ENCODE assay signal across 1 cellular context in the genomic region with DNA sequence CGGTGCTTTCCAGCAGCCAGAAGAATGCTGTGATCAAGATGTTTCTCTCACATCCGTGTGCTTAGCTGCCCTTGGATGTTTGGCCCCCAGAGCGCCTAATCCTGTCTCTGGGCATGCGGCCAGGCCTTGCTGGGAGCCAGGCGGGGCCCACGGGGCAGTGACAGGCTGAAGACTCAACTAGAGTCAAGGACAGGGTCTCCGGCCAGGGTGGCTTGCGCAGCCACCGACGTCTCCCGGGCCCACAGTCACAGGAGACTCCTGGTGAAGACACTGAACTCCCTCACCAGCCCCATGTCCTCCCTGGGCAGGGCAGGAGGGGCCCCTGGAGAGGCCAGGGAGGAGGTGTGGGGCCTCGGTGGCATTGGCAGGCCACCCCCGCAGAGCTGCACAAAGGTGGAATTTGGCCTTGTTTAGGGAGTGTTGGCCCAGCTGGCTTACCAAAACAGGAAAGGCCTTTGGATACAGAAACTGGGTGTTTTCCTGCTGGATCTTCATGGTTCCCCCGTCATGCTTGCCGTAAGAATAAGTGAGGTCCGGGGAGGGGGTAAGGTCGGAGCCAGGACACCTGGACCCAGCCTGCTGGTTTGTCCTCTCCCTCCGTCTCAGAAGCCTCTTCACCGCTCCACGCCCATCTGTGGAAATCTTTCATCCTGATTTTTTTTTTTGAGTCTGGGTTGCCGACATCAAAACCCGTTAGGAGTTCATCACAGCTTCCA.
TF ChIP-seq lines count a peak whose summit lies in the region.

No MANE protein-coding gene starts in this region.

TF ChIP-seq in HepG2, 621 proteins besides CTCF, POLR2A, EP300 and RAD21 (continues in another document):
- TF ChIP-seq SRF (IDR thresholded peaks at IDR 0.05; ENCODE audit: low read depth, low read length) (peak; percentile 71; the same call in 1 of the 2 replicates), KMT2A (CRISPR knock-in tag; IDR thresholded peaks at IDR 0.05) (peak; percentile 54; the same call in 1 of the 2 replicates), GLI4 (CRISPR knock-in tag; IDR thresholded peaks at IDR 0.05; ENCODE audit: borderline replicate concordance) (peak; percentile 74; the same call in 1 of the 2 replicates), CBX5 (CRISPR knock-in tag; IDR thresholded peaks at IDR 0.05; ENCODE audit: borderline replicate concordance) (peak; percentile 76; the same call in 1 of the 2 replicates), YY1 (IDR thresholded peaks at IDR 0.05; ENCODE audit: insufficient read depth, insufficient replicate concordance, low read depth, low read length) (peak; percentile 40), ZNF256 (CRISPR knock-in tag; conservative IDR thresholded peaks at IDR 0.05) (peak; percentile 51; the same call in 1 of the 2 replicates), MAF1 (CRISPR knock-in tag; IDR thresholded peaks at IDR 0.05; ENCODE audit: borderline replicate concordance) (peak; percentile 61; the same call in 1 of the 2 replicates), PTBP1 (IDR thresholded peaks at IDR 0.05; ENCODE audit: low read depth, low read length, poor library complexity, severe bottlenecking) (no peak), NCOA1 (CRISPR knock-in tag; IDR thresholded peaks at IDR 0.05) (0 out of 2 replicates have a peak, but pooled peaks have one; percentile 33), HNRNPLL (IDR thresholded peaks at IDR 0.05; ENCODE audit: low read depth, low read length, poor library complexity, severe bottlenecking) (peak; percentile 58), GATA4 (IDR thresholded peaks at IDR 0.05; ENCODE audit: borderline replicate concordance, low read depth) (peak; percentile 47; the same call in 1 of the 2 replicates), HDAC6 (IDR thresholded peaks at IDR 0.05; ENCODE audit: low read depth, low read length) (no peak), SP140L (CRISPR knock-in tag; IDR thresholded peaks at IDR 0.05; ENCODE audit: borderline replicate concordance) (0 out of 2 replicates have a peak, but pooled peaks have one; percentile 71), RORA (CRISPR knock-in tag; IDR thresholded peaks at IDR 0.05) (0 out of 2 replicates have a peak, but pooled peaks have one; percentile 71), ZNF773 (CRISPR knock-in tag; IDR thresholded peaks at IDR 0.05; ENCODE audit: borderline replicate concordance) (0 out of 2 replicates have a peak, but pooled peaks have one; percentile 45), ZBTB3 (CRISPR knock-in tag; IDR thresholded peaks at IDR 0.05; ENCODE audit: borderline replicate concordance, low read depth) (no peak), ZNF484 (CRISPR knock-in tag; IDR thresholded peaks at IDR 0.05; ENCODE audit: borderline replicate concordance, low read depth) (no peak), ZSCAN31 (CRISPR knock-in tag; IDR thresholded peaks at IDR 0.05; ENCODE audit: low read depth) (0 out of 2 replicates have a peak, but pooled peaks have one; percentile 1), U2AF1 (optimal IDR thresholded peaks at IDR 0.05; ENCODE audit: low read depth, low read length) (no peak), ZNF605 (CRISPR knock-in tag; IDR thresholded peaks at IDR 0.05) (0 out of 2 replicates have a peak, but pooled peaks have one; percentile 53), ZNF350 (CRISPR knock-in tag; IDR thresholded peaks at IDR 0.05; ENCODE audit: borderline replicate concordance, low read depth) (peak; percentile 76; the same call in 1 of the 2 replicates), KAT8 (CRISPR knock-in tag; IDR thresholded peaks at IDR 0.05) (peak; percentile 58; the same call in 1 of the 2 replicates), FOXP1 (IDR thresholded peaks at IDR 0.05) (no peak), FOXP1 (CRISPR knock-in tag; IDR thresholded peaks at IDR 0.05) (peak; percentile 55; the same call in 1 of the 2 replicates), MIXL1 (CRISPR knock-in tag; IDR thresholded peaks at IDR 0.05) (peak; percentile 42; the same call in 1 of the 2 replicates), ZNF124 (CRISPR knock-in tag; IDR thresholded peaks at IDR 0.05) (peak; percentile 41; the same call in 1 of the 2 replicates), ZNF607 (CRISPR knock-in tag; IDR thresholded peaks at IDR 0.05; ENCODE audit: borderline replicate concordance) (0 out of 2 replicates have a peak, but pooled peaks have one; percentile 7), NR2F1 (CRISPR knock-in tag; IDR thresholded peaks at IDR 0.05) (peak; percentile 45 to 56; a peak in 2 of 4 replicates), ZNF569 (CRISPR knock-in tag; IDR thresholded peaks at IDR 0.05; ENCODE audit: borderline replicate concordance) (no peak), MAZ (IDR thresholded peaks at IDR 0.05; ENCODE audit: borderline replicate concordance, low read depth, low read length) (peak; percentile 66), MAZ (CRISPR knock-in tag; IDR thresholded peaks at IDR 0.05; ENCODE audit: low read depth) (no peak; the same call in 1 of the 2 replicates), ZNF556 (CRISPR knock-in tag; IDR thresholded peaks at IDR 0.05; ENCODE audit: borderline replicate concordance) (peak; percentile 55; the same call in 1 of the 2 replicates), MXI1 (IDR thresholded peaks at IDR 0.05; ENCODE audit: borderline replicate concordance, low read depth, low read length) (peak; percentile 63; the same call in 1 of the 3 replicates), KDM6A (CRISPR knock-in tag; IDR thresholded peaks at IDR 0.05; ENCODE audit: low read depth) (peak; percentile 69), CBFB (CRISPR knock-in tag; IDR thresholded peaks at IDR 0.05) (peak; percentile 37), ZZZ3 (CRISPR knock-in tag; IDR thresholded peaks at IDR 0.05; ENCODE audit: borderline replicate concordance) (0 out of 2 replicates have a peak, but pooled peaks have one; percentile 32)
- TF ChIP-seq, protein P1, sequence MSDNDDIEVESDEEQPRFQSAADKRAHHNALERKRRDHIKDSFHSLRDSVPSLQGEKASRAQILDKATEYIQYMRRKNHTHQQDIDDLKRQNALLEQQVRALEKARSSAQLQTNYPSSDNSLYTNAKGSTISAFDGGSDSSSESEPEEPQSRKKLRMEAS (IDR thresholded peaks at IDR 0.05): peak; percentile 95
- TF ChIP-seq, protein P2, sequence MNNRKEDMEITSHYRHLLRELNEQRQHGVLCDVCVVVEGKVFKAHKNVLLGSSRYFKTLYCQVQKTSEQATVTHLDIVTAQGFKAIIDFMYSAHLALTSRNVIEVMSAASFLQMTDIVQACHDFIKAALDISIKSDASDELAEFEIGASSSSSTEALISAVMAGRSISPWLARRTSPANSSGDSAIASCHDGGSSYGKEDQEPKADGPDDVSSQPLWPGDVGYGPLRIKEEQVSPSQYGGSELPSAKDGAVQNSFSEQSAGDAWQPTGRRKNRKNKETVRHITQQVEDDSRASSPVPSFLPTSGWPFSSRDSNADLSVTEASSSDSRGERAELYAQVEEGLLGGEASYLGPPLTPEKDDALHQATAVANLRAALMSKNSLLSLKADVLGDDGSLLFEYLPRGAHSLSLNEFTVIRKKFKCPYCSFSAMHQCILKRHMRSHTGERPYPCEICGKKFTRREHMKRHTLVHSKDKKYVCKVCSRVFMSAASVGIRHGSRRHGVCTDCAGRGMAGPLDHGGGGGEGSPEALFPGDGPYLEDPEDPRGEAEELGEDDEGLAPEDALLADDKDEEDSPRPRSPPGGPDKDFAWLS (CRISPR knock-in tag; IDR thresholded peaks at IDR 0.05; ENCODE audit: borderline replicate concordance): 0 out of 2 replicates have a peak, but pooled peaks have one; percentile 28
- TF ChIP-seq, protein P3, sequence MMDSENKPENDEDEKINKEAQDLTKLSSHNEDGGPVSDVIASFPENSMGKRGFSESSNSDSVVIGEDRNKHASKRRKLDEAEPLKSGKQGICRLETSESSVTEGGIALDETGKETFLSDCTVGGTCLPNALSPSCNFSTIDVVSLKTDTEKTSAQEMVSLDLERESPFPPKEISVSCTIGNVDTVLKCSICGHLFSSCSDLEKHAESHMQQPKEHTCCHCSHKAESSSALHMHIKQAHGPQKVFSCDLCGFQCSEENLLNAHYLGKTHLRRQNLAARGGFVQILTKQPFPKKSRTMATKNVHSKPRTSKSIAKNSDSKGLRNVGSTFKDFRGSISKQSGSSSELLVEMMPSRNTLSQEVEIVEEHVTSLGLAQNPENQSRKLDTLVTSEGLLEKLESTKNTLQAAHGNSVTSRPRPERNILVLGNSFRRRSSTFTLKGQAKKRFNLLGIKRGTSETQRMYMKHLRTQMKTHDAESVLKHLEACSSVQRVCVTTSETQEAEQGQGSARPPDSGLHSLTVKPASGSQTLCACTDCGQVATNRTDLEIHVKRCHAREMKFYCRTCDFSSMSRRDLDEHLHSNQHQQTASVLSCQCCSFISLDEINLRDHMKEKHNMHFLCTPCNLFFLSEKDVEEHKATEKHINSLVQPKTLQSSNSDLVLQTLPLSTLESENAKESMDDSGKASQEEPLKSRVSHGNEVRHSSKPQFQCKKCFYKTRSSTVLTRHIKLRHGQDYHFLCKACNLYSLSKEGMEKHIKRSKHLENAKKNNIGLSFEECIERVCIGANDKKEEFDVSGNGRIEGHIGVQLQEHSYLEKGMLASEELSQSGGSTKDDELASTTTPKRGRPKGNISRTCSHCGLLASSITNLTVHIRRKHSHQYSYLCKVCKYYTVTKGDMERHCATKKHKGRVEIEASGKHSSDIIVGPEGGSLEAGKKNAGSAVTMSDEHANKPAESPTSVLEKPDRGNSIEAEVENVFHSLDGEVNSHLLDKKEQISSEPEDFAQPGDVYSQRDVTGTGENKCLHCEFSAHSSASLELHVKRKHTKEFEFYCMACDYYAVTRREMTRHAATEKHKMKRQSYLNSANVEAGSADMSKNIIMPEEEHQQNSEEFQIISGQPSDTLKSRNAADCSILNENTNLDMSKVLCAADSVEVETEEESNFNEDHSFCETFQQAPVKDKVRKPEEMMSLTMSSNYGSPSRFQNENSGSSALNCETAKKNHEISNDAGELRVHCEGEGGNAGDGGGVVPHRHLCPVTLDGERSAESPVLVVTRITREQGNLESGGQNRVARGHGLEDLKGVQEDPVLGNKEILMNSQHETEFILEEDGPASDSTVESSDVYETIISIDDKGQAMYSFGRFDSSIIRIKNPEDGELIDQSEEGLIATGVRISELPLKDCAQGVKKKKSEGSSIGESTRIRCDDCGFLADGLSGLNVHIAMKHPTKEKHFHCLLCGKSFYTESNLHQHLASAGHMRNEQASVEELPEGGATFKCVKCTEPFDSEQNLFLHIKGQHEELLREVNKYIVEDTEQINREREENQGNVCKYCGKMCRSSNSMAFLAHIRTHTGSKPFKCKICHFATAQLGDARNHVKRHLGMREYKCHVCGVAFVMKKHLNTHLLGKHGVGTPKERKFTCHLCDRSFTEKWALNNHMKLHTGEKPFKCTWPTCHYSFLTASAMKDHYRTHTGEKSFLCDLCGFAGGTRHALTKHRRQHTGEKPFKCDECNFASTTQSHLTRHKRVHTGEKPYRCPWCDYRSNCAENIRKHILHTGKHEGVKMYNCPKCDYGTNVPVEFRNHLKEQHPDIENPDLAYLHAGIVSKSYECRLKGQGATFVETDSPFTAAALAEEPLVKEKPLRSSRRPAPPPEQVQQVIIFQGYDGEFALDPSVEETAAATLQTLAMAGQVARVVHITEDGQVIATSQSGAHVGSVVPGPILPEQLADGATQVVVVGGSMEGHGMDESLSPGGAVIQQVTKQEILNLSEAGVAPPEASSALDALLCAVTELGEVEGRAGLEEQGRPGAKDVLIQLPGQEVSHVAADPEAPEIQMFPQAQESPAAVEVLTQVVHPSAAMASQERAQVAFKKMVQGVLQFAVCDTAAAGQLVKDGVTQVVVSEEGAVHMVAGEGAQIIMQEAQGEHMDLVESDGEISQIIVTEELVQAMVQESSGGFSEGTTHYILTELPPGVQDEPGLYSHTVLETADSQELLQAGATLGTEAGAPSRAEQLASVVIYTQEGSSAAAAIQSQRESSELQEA (CRISPR knock-in tag; IDR thresholded peaks at IDR 0.05; ENCODE audit: not compliant biosample characterization): peak; percentile 79
- TF ChIP-seq, protein P4, sequence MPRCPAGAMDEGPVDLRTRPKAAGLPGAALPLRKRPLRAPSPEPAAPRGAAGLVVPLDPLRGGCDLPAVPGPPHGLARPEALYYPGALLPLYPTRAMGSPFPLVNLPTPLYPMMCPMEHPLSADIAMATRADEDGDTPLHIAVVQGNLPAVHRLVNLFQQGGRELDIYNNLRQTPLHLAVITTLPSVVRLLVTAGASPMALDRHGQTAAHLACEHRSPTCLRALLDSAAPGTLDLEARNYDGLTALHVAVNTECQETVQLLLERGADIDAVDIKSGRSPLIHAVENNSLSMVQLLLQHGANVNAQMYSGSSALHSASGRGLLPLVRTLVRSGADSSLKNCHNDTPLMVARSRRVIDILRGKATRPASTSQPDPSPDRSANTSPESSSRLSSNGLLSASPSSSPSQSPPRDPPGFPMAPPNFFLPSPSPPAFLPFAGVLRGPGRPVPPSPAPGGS (CRISPR knock-in tag; IDR thresholded peaks at IDR 0.05): no peak; the same call in none of the 2 replicates
- TF ChIP-seq, protein P5, sequence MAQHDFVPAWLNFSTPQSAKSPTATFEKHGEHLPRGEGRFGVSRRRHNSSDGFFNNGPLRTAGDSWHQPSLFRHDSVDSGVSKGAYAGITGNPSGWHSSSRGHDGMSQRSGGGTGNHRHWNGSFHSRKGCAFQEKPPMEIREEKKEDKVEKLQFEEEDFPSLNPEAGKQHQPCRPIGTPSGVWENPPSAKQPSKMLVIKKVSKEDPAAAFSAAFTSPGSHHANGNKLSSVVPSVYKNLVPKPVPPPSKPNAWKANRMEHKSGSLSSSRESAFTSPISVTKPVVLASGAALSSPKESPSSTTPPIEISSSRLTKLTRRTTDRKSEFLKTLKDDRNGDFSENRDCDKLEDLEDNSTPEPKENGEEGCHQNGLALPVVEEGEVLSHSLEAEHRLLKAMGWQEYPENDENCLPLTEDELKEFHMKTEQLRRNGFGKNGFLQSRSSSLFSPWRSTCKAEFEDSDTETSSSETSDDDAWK (CRISPR knock-in tag; IDR thresholded peaks at IDR 0.05): no peak
- TF ChIP-seq, protein P6, sequence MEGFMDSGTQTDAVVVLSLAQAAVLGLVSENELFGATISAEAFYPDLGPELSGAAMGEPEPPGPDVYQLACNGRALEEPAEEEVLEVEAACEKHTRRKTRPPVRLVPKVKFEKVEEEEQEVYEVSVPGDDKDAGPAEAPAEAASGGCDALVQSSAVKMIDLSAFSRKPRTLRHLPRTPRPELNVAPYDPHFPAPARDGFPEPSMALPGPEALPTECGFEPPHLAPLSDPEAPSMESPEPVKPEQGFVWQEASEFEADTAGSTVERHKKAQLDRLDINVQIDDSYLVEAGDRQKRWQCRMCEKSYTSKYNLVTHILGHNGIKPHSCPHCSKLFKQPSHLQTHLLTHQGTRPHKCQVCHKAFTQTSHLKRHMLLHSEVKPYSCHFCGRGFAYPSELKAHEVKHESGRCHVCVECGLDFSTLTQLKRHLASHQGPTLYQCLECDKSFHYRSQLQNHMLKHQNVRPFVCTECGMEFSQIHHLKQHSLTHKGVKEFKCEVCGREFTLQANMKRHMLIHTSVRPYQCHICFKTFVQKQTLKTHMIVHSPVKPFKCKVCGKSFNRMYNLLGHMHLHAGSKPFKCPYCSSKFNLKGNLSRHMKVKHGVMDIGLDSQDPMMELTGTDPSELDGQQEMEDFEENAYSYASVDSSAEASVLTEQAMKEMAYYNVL (CRISPR knock-in tag; IDR thresholded peaks at IDR 0.05; ENCODE audit: borderline replicate concordance): peak; percentile 82
- TF ChIP-seq, protein P7, sequence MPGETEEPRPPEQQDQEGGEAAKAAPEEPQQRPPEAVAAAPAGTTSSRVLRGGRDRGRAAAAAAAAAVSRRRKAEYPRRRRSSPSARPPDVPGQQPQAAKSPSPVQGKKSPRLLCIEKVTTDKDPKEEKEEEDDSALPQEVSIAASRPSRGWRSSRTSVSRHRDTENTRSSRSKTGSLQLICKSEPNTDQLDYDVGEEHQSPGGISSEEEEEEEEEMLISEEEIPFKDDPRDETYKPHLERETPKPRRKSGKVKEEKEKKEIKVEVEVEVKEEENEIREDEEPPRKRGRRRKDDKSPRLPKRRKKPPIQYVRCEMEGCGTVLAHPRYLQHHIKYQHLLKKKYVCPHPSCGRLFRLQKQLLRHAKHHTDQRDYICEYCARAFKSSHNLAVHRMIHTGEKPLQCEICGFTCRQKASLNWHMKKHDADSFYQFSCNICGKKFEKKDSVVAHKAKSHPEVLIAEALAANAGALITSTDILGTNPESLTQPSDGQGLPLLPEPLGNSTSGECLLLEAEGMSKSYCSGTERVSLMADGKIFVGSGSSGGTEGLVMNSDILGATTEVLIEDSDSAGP (CRISPR knock-in tag; IDR thresholded peaks at IDR 0.05; ENCODE audit: borderline replicate concordance): peak; percentile 76
